ENCODE assay signal across 8 cellular contexts in the genomic region with DNA sequence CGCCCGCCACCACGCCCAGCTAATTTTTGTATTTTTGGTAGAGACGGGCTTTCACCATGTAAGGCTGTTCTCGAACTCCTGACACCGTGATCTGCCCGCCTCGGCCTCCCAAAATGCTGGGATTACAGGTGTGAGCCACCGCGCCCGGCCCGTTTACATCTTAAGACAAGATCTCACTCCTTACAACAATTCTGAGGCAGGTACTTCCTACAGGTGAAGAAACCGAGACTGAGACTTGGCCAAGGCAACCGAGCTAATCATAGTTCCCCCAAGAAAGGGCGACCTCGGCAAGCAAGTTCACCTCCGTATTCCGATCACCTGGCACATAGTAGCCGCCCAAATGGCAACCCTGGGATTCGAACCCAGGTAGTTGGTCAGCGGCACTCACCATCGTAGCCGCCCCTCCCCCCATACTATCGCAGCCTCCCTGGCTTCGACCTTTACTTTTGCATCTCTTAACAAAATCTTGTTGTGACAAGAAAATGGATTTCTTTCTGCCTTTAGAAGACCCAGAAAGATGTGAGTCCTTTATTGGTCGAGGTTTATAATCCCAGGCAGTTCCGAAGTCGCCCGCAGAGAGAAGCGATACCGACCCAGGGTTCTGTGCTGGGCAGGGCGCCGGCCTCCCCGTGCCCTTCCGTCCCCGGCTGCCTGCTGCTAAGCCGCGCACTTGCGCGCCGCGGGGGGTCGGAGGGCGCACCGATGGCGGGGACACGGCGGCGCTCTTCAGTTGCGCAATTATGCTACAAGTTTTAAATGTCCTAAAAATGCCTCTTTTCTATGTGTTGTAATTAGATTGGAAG. TPM values are rescaled to one million over a fixed set of nuclear protein-coding genes. Genes with fewer than 3 reads are reported as not detected.
DNase-seq lines count a peak whose midpoint lies in the region; ATAC-seq and TF ChIP-seq lines count a peak whose summit lies in the region.

No MANE protein-coding gene starts in this region.

- no peaks in the 10 kb centered on the region for H3K27me3 ChIP-seq in heart left ventricle
- H3K27me3 ChIP-seq in skeletal muscle satellite cell (ENCODE audit: control insufficient read depth, insufficient read depth, low read length): no peaks in the 10 kb centered on the region

- no peak overlapping the region for H3K9ac ChIP-seq in skeletal muscle satellite cell (ENCODE audit: low read depth, low read length)

- H3K36me3 ChIP-seq in heart left ventricle: peaks cover 0 to 12% (median 7%) of the 10 kb centered on the region in 9 donors
- no peaks in the 10 kb centered on the region for H3K36me3 ChIP-seq in skeletal muscle satellite cell (ENCODE audit: insufficient read depth, low read length)

- H3K4me2 ChIP-seq in skeletal muscle satellite cell (ENCODE audit: low read length): peak overlapping the region; percentile 93

- no peak for TF ChIP-seq POLR2A in heart left ventricle (IDR thresholded peaks at IDR 0.05)

- H3K27ac ChIP-seq in heart left ventricle: peak overlapping the region in 8 of 12 donors; percentile 58 to 92 (median 82)

- H3K27ac Mint-ChIP-seq in WTC11: peak overlapping the region; percentile 98

- H3K4me3 ChIP-seq in heart left ventricle: peak overlapping the region; percentile 58 to 85 (median 76)
- H3K4me3 ChIP-seq in skeletal muscle satellite cell (ENCODE audit: low read length): peak overlapping the region; percentile 89

- H3K9me3 Mint-ChIP-seq in WTC11: no peaks in the 10 kb centered on the region

- no peak for ATAC-seq in WTC11
- no peak for ATAC-seq in heart left ventricle

- no peak for TF ChIP-seq CTCF in GM20000 (IDR thresholded peaks at IDR 0.05; ENCODE audit: extremely low read depth, missing control alignments)
- TF ChIP-seq CTCF in WTC11 (IDR thresholded peaks at IDR 0.05): no peak
- TF ChIP-seq CTCF in heart left ventricle (IDR thresholded peaks at IDR 0.05): no peak

- 30 to 40% (median 35%) methylated on average over 48 to 50 of the region's 50 CpGs for whole genome bisulfite sequencing in heart left ventricle, 4 donors

- H3K36me3 Mint-ChIP-seq in WTC11: peaks cover 9% of the 10 kb centered on the region

- intact Hi-C loops in heart left ventricle (cut with DNase I): loop anchor here in 2 of 10 donors (5.0 to 10.0 kb wide), 2 partner anchors 41 to 64 kb away; no protein-coding TSS in a partner anchor

- H3K9me3 ChIP-seq in heart left ventricle (no peaks in the 10 kb centered on the region), skeletal muscle satellite cell (replicated peaks; ENCODE audit: low read length) (no peaks in the 10 kb centered on the region)

- no peaks in the 10 kb centered on the region for H3K27me3 Mint-ChIP-seq in WTC11 (ENCODE audit: low read depth)

- POLR2A ChIA-PET in WTC11 (lab: Charles Lee): interaction anchor here (0.9 to 1.9 kb wide), 6 partner anchors 41 to 255 kb away, joined by 3 to 15 read pairs (median 5); a partner anchor contains a TSS

- H3K4me1 ChIP-seq in heart left ventricle (peaks cover 5 to 51% (median 23%) of the 10 kb centered on the region in 12 donors), skeletal muscle satellite cell (ENCODE audit: control insufficient read depth, insufficient read depth, low read length) (peaks cover 23% of the 10 kb centered on the region)

- H3K4me3 Mint-ChIP-seq in WTC11: peak overlapping the region; percentile 87

- DNase-seq in GM20000 (ENCODE audit: low spot score): peak; percentile 63
- peak; percentile 54 for DNase-seq in WTC11 (ENCODE audit: low spot score)
- peak in 1 of 5 donors; percentile 32 for DNase-seq in heart left ventricle
- DNase-seq in nucleus accumbens (lab: John Stamatoyannopoulos, UW): no peak
- DNase-seq in NCI-H2081 (lab: John Stamatoyannopoulos, UW): no peak
- no peak for DNase-seq in T1000 (lab: John Stamatoyannopoulos, UW)
- no peak for DNase-seq in NCI-H1417 treated with DMSO at 0.1 percent for 48 hours (lab: John Stamatoyannopoulos, UW)

- CTCF ChIA-PET in WTC11 (lab: Charles Lee): interaction anchor here (0.7 to 6.3 kb wide), 10 partner anchors 10 to 301 kb away, joined by 3 to 95 read pairs (median 4); a partner anchor contains a TSS

- peaks cover 60% of the 10 kb centered on the region for H3K4me1 Mint-ChIP-seq in WTC11

TF ChIP-seq in WTC11, 78 proteins besides CTCF, POLR2A, EP300 and RAD21:
- TF ChIP-seq ETV6 (CRISPR knock-in tag; IDR thresholded peaks at IDR 0.05): 0 out of 2 replicates have a peak, but pooled peaks have one; percentile 15
- TF ChIP-seq, protein P1, sequence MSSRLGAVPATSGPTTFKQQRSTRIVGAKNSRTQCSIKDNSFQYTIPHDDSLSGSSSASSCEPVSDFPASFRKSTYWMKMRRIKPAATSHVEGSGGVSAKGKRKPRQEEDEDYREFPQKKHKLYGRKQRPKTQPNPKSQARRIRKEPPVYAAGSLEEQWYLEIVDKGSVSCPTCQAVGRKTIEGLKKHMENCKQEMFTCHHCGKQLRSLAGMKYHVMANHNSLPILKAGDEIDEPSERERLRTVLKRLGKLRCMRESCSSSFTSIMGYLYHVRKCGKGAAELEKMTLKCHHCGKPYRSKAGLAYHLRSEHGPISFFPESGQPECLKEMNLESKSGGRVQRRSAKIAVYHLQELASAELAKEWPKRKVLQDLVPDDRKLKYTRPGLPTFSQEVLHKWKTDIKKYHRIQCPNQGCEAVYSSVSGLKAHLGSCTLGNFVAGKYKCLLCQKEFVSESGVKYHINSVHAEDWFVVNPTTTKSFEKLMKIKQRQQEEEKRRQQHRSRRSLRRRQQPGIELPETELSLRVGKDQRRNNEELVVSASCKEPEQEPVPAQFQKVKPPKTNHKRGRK (CRISPR knock-in tag; IDR thresholded peaks at IDR 0.05; ENCODE audit: borderline replicate concordance): no peak
- TF ChIP-seq, protein P2, sequence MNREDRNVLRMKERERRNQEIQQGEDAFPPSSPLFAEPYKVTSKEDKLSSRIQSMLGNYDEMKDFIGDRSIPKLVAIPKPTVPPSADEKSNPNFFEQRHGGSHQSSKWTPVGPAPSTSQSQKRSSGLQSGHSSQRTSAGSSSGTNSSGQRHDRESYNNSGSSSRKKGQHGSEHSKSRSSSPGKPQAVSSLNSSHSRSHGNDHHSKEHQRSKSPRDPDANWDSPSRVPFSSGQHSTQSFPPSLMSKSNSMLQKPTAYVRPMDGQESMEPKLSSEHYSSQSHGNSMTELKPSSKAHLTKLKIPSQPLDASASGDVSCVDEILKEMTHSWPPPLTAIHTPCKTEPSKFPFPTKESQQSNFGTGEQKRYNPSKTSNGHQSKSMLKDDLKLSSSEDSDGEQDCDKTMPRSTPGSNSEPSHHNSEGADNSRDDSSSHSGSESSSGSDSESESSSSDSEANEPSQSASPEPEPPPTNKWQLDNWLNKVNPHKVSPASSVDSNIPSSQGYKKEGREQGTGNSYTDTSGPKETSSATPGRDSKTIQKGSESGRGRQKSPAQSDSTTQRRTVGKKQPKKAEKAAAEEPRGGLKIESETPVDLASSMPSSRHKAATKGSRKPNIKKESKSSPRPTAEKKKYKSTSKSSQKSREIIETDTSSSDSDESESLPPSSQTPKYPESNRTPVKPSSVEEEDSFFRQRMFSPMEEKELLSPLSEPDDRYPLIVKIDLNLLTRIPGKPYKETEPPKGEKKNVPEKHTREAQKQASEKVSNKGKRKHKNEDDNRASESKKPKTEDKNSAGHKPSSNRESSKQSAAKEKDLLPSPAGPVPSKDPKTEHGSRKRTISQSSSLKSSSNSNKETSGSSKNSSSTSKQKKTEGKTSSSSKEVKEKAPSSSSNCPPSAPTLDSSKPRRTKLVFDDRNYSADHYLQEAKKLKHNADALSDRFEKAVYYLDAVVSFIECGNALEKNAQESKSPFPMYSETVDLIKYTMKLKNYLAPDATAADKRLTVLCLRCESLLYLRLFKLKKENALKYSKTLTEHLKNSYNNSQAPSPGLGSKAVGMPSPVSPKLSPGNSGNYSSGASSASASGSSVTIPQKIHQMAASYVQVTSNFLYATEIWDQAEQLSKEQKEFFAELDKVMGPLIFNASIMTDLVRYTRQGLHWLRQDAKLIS (CRISPR knock-in tag; IDR thresholded peaks at IDR 0.05; ENCODE audit: borderline replicate concordance): peak; percentile 37; the same call in 1 of the 2 replicates
- peak; percentile 91 for TF ChIP-seq ZNF423 (CRISPR knock-in tag; IDR thresholded peaks at IDR 0.05)
TF ChIP-seq in WTC11: peak in this region for 3.

RNA-seq across cellular contexts. Expression of a gene that starts 1.1 kb away (rescaled TPM):
- total RNA-seq in WTC11 (2021) (52.8 to 103 TPM (median 53.7 TPM) in 3 replicates), heart left ventricle (1 to 10 TPM; 3.3 to 8.7 (median 4.5) TPM)
- 1 to 10 TPM in 1 of 2 donors, under 1 TPM in 1; 0.95 to 4.6 TPM for polyA plus RNA-seq in heart left ventricle
- 0.66 and 1.0 TPM in 2 replicates for total RNA-seq in skeletal muscle satellite cell (2012; rRNA removed)

RNA-seq across cellular contexts. Expression of a gene that starts 59.4 kb away (rescaled TPM):
- 26.6 to 31.6 TPM (median 28.1 TPM) in 3 replicates for total RNA-seq in WTC11 (2021)
- 10 to 100 TPM in 5 of 9 donors, 1 to 10 TPM in 4; 4.5 to 17.5 (median 10.9) TPM for total RNA-seq in heart left ventricle
- 10 to 100 TPM in 1 of 2 donors, 1 to 10 TPM in 1; 3.9 to 11.1 TPM for polyA plus RNA-seq in heart left ventricle
- 8.5 and 8.9 TPM in 2 replicates for total RNA-seq in skeletal muscle satellite cell (2012; rRNA removed)

Comparison
In these comparisons a context has a peak if more than half of its experiments do, and no peak if none do; other contexts are left out.
1. DNase-seq: peak in GM20000 (single experiment) and WTC11 (single experiment); none in nucleus accumbens (0 of 56), NCI-H2081 (0 of 2), T1000 (single experiment) and NCI-H1417 treated with DMSO at 0.1 percent for 48 hours (single experiment).